ENCODE assay signal across 1 cellular context in genomic region chrX:106035064-106035463, GRCh38.
TF ChIP-seq lines count a peak whose summit lies in the region.

No MANE protein-coding gene starts in this region.

TF ChIP-seq in GM12878, 131 proteins besides CTCF, POLR2A, EP300 and RAD21 (continued from another document):
- no peak for TF ChIP-seq SKIL (IDR thresholded peaks at IDR 0.05; ENCODE audit: low read depth, poor library complexity, severe bottlenecking)
- no peak for TF ChIP-seq RUNX3 (IDR thresholded peaks at IDR 0.05; ENCODE audit: low read length)
- no peak for TF ChIP-seq GATAD2B (conservative IDR thresholded peaks at IDR 0.05; ENCODE audit: low read depth)
- no peak for TF ChIP-seq USF2 (IDR thresholded peaks at IDR 0.05; ENCODE audit: borderline replicate concordance, low read depth, low read length)
- no peak for TF ChIP-seq ASH2L (IDR thresholded peaks at IDR 0.05; ENCODE audit: borderline replicate concordance, low read depth)
- TF ChIP-seq CHD1 (IDR thresholded peaks at IDR 0.05; ENCODE audit: low read depth, low read length): no peak
- TF ChIP-seq MTA2 (IDR thresholded peaks at IDR 0.05; ENCODE audit: low read depth): no peak
- no peak for TF ChIP-seq RELA (IDR thresholded peaks at IDR 0.05; ENCODE audit: borderline replicate concordance, partially characterized antibody)
- TF ChIP-seq NFIC (IDR thresholded peaks at IDR 0.05; ENCODE audit: low read depth, low read length): no peak
